In the genomic region with DNA sequence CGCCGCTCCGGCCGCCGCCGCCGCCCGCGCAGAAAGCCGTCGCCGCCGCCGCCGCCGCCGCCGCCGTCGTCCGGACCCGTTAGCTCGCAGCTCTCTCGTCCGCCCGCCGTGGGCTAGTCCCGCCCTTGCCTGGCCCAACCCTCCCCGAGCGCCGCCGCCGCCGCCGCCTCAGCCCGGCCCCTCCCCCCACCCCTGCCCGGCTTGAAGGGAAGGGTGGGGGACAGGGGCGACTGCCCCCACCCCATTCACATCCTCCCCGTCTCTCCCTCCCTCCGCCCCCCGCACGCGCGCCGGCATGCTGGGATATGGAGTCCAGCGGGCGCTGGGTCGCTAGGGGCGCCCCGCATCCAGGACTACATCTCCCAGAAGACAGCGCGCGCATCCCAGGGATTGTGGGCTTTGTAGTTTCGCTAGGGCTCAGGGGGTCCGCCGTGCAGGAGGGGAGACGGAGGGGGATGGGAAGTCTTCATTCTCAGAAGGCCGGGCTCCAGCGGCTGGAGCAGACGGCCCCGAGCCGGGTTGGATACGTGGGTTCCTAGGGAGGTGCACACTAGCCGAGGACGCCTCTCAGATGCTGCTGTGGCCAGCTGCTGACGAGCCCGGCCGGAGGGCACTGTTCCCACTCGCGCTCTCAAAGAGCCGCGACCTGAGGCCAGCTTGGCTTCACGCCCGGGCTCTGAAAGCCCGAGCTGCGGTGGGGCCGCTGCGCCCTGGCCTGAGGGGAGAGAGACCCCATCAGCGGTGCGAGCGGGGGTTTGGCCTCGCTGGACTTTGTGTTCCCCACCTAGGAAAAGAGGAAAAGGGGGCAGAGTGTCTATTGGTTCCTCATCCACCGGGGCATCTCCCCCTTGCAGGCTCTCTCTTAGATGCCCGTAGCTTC, we compare ENCODE assay signal across 1 cellular context.
A peak's percentile ranks its signal among the peaks of the same experiment; 100 is the strongest.
TF ChIP-seq lines count a peak whose summit lies in the region.

Gene ST3GAL2 (minus strand): TSS at position 118 of the 880 bp plus-strand sequence. CDS start 40,570 bp downstream, outside the sequence.

TF ChIP-seq in HepG2, 621 proteins besides CTCF, POLR2A, EP300 and RAD21 (continued from another document):
- no peak for TF ChIP-seq MTF1 (CRISPR knock-in tag; IDR thresholded peaks at IDR 0.05)
- TF ChIP-seq RBAK (CRISPR knock-in tag; IDR thresholded peaks at IDR 0.05): no peak
- no peak for TF ChIP-seq MYNN (CRISPR knock-in tag; IDR thresholded peaks at IDR 0.05; ENCODE audit: low read depth)
- TF ChIP-seq ZNF207 (IDR thresholded peaks at IDR 0.05; ENCODE audit: borderline replicate concordance): no peak
- TF ChIP-seq ZNF639 (CRISPR knock-in tag; conservative IDR thresholded peaks at IDR 0.05): peak; percentile 81
- peak; percentile 100 for TF ChIP-seq MAZ (IDR thresholded peaks at IDR 0.05; ENCODE audit: borderline replicate concordance, low read depth, low read length)
- peak; percentile 100 for TF ChIP-seq MAZ (CRISPR knock-in tag; IDR thresholded peaks at IDR 0.05; ENCODE audit: low read depth)
- TF ChIP-seq ZNF350 (CRISPR knock-in tag; IDR thresholded peaks at IDR 0.05; ENCODE audit: borderline replicate concordance, low read depth): peak; percentile 67; the same call in 1 of the 2 replicates
- TF ChIP-seq SP1 (IDR thresholded peaks at IDR 0.05): no peak
- peak; percentile 76 for TF ChIP-seq SP1 (CRISPR knock-in tag; IDR thresholded peaks at IDR 0.05)
- 0 out of 2 replicates have a peak, but pooled peaks have one; percentile 12 for TF ChIP-seq MAFG (CRISPR knock-in tag; IDR thresholded peaks at IDR 0.05)
- no peak for TF ChIP-seq SMARCC2 (IDR thresholded peaks at IDR 0.05)
TF ChIP-seq in HepG2: peak in this region for 288.
